Comparison of ENCODE assay signal across 9 cellular contexts in the genomic region with DNA sequence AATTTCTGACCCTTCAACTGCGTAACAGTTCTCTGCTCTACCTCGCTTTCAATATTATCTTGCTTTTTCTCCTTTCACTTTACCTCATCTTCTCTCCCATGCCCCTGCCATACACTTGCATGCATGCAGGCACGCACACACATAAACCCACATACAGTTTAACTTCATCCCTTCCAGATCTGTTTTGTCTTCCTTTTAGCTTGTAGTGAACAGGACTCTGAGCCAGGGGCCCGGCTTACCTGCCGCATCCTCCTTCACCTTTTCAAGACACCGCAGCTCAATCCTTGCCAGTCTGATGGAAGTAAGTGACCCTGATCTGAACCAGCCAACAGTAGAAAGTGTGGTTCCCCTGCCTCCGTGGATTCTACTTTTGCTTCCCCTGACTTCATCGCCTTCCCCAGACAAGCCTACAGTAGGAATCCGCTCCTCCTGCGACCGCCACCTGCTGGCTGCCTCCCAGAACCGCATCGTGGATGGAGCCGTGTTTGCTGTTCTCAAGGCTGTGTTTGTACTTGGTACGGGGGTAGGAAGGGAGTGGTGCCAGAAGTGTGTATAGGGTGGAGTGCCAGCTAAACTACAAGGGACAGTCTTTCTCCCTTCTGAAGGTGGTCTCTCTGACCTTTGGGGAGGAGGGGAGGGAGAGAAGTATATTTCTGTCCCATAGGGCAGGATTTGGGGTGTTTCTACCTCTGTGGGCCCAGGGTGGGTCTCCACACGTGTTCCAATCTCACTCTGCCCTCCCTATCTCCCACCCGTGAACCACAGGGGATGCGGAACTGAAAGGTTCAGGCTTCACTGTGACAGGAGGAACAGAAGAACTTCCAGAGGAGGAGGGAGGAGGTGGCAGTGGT. TPM values are rescaled to one million over a fixed set of nuclear protein-coding genes. Genes with fewer than 3 reads are reported as not detected.
DNase-seq lines count a peak whose midpoint lies in the region; ATAC-seq and TF ChIP-seq lines count a peak whose summit lies in the region.
"Had no signal": no experiment of that assay in that cellular context is flagged by ENCODE, and none has a peak within 500 bp of the region (broad histone marks: within the 10 kb centered on the region; RNA-seq: fewer than 3 reads in every experiment).

No MANE protein-coding gene starts in this region.

- TF ChIP-seq CTCF in vagina (IDR thresholded peaks at IDR 0.05), result peak; percentile 52 to 64 (median 60)

- intact Hi-C loops in posterior vena cava (cut with DNase I), result no loop called here
- intact Hi-C loops in vagina (cut with DNase I), result no loop called here

- no peak overlapping the region for H3K27ac ChIP-seq in vagina

- peaks cover 0 to 26% of the 10 kb centered on the region in 2 donors for H3K36me3 ChIP-seq in vagina

- TF ChIP-seq POLR2A in vagina (IDR thresholded peaks at IDR 0.05), result no peak

- no peaks in the 10 kb centered on the region for H3K27me3 ChIP-seq in vagina

- DNase-seq in NCI-H1417 (lab: John Stamatoyannopoulos, UW) (peak; percentile 4 to 61 (median 25)), NCI-H1417 treated with DMSO at 0.1 percent for 48 hours (lab: John Stamatoyannopoulos, UW) (no peak), SK-N-DZ (ENCODE audit: low spot score) (peak; percentile 45), globus pallidus (ENCODE audit: low spot score) (peak; percentile 59), posterior vena cava (ENCODE audit: low spot score) (peak; percentile 91), vagina (ENCODE audit: extremely low spot score in 2 of 2) (no peak)
- peak; percentile 77 for DNase-seq in activated naive CD4-positive, alpha-beta T cell treated with Interleukin-2 at 50 U/mL for 16 hours

- H3K4me3 ChIP-seq in vagina, result no peak overlapping the region

- no peaks in the 10 kb centered on the region for H3K4me1 ChIP-seq in vagina

- H3K9me3 ChIP-seq in vagina, result no peaks in the 10 kb centered on the region

- ATAC-seq in HG03442 (IDR thresholded peaks at IDR 0.05; ENCODE audit: unreplicated experiment), result peak; percentile 64

RNA-seq across cellular contexts. Expression of gene MED12, which starts 10.7 kb away (rescaled TPM):
- 19.6 and 29.4 TPM in 2 replicates for polyA plus RNA-seq in SK-N-DZ (2014; cell fraction: cytosol; rRNA removed)
- 31.4 and 103 TPM in 2 replicates for polyA plus RNA-seq in SK-N-DZ (2014; cell fraction: nucleus; rRNA removed)
- total RNA-seq in posterior vena cava (10 to 100 TPM; 29.2 to 33.0 TPM), vagina (39.3 TPM)

RNA-seq across cellular contexts. Expression of gene NLGN3, which starts 15.5 kb away (rescaled TPM):
- 0.07 and 0.59 TPM in 2 replicates for polyA plus RNA-seq in SK-N-DZ (2014; cell fraction: cytosol; rRNA removed)
- polyA plus RNA-seq in SK-N-DZ (2014; cell fraction: nucleus; rRNA removed), result 0.37 and 0.45 TPM in 2 replicates
- total RNA-seq in posterior vena cava (1 to 10 TPM in 1 of 2 donors, under 1 TPM in 1; 0.67 to 2.3 TPM), vagina (1.7 TPM)

RNA-seq across cellular contexts. Expression of gene IL2RG, which starts 17.8 kb away (rescaled TPM):
- not detected in 2 replicates for polyA plus RNA-seq in SK-N-DZ (2014; cell fraction: cytosol; rRNA removed)
- polyA plus RNA-seq in SK-N-DZ (2014; cell fraction: nucleus; rRNA removed), result 0.94 TPM in 1 of 2 replicates, not detected in the other
- total RNA-seq in posterior vena cava (1 to 10 TPM; 2.6 to 4.8 TPM), vagina (4.2 TPM)
- total RNA-seq: renal cortical epithelial cell had no signal

RNA-seq across cellular contexts. Expression of gene CXorf65, which starts 22.6 kb away (rescaled TPM):
- polyA plus RNA-seq in SK-N-DZ (2014; cell fraction: cytosol; rRNA removed), result not detected in 2 replicates
- polyA plus RNA-seq in SK-N-DZ (2014; cell fraction: nucleus; rRNA removed), result not detected in 2 replicates
- not detected for total RNA-seq in posterior vena cava
- not detected for total RNA-seq in vagina
- total RNA-seq: renal cortical epithelial cell had no signal

RNA-seq across cellular contexts. Expression of gene FOXO4, which starts 33.5 kb away (rescaled TPM):
- 10.5 and 10.7 TPM in 2 replicates for polyA plus RNA-seq in SK-N-DZ (2014; cell fraction: cytosol; rRNA removed)
- polyA plus RNA-seq in SK-N-DZ (2014; cell fraction: nucleus; rRNA removed), result 7.4 and 10.3 TPM in 2 replicates
- 10 to 100 TPM; 21.5 to 26.7 TPM for total RNA-seq in posterior vena cava
- total RNA-seq in vagina, result 22.8 TPM

Comparison
In these comparisons a context has a peak if more than half of its experiments do, and no peak if none do; other contexts are left out.
1. DNase-seq: peak in NCI-H1417 (3 of 3), SK-N-DZ (single experiment), activated naive CD4-positive, alpha-beta T cell treated with Interleukin-2 at 50 U/mL for 16 hours (single experiment), globus pallidus (single experiment) and posterior vena cava (single experiment); none in NCI-H1417 treated with DMSO at 0.1 percent for 48 hours (single experiment) and vagina (0 of 2).